Comparison of ENCODE assay signal across 25 cellular contexts in the genomic region with DNA sequence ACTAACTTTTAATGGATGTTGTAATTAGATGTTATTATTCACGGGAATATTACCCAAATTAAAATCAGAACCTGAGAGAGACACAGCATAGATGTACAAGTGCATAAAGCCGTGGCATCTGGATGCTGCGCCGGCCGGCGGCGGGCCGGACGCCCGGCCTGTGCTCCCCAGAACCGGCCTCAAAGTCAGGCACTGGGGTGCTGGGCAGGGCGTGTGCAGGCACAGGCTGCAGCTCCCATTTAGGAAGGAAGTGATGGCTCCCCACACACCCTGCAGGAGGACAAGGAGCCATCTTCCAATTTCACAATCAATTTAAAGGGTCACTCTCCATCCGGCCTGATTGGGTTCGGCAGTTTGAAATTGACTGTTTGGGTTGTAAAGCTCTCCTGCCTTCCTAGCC.
"Had no signal": no experiment of that assay in that cellular context is flagged by ENCODE, and none has a peak within 500 bp of the region (broad histone marks: within the 10 kb centered on the region; RNA-seq: fewer than 3 reads in every experiment).

No MANE protein-coding gene starts in this region.

- H3K4me3 ChIP-seq: neural progenitor cell, ovary, psoas muscle, right lobe of liver, sigmoid colon, stomach, thoracic aorta, thyroid gland, transverse colon, upper lobe of right lung, uterus had no signal

- H3K36me3 ChIP-seq: neural progenitor cell, ovary, right lobe of liver, sigmoid colon, stomach, thoracic aorta, thyroid gland, transverse colon, upper lobe of right lung, uterus had no signal

- H3K27ac ChIP-seq: neural progenitor cell, ovary, parathyroid adenoma, psoas muscle, right lobe of liver, sigmoid colon, stomach, thoracic aorta, thyroid gland, transverse colon, upper lobe of right lung, uterus had no signal

- H3K4me1 ChIP-seq: neural progenitor cell, parathyroid adenoma, psoas muscle, right lobe of liver, sigmoid colon, stomach, thyroid gland, transverse colon, upper lobe of right lung, uterus had no signal

- ATAC-seq: naive thymus-derived CD4-positive, alpha-beta T cell; natural killer cell; psoas muscle; right cardiac atrium; right lobe of liver; stimulated activated memory B cell treated with anti-CD40 and anti-IgM and Interleukin-4, amounts not matched to agents 10 μg/mL and 1 μg/mL and 100 μg/mL, for 72 hours; stimulated activated naive CD8-positive, alpha-beta T cell treated with anti-CD3 and anti-CD28 coated beads, Interleukin-15, Interleukin-2, amounts not matched to agents 100 U/mL and 50 U/mL, for 24 hours; upper lobe of right lung had no signal

- H3K27me3 ChIP-seq: neural progenitor cell, ovary, right lobe of liver, thyroid gland, transverse colon, uterus had no signal

- DNase-seq: naive thymus-derived CD4-positive, alpha-beta T cell; natural killer cell; occipital lobe; ovary; psoas muscle; right cardiac atrium; right lobe of liver; sigmoid colon; small intestine; stimulated activated CD4-positive, alpha-beta T cell treated with anti-CD3 and anti-CD28 coated beads, Interleukin-12 subunit alpha, Interleukin-12 subunit beta, amount 100 ng/mL, for 4 hours; stimulated activated CD4-positive, alpha-beta T cell treated with anti-CD3 and anti-CD28 coated beads, Interleukin-1b, Interleukin-23, amount 100 ng/mL, for 48 hours; stimulated activated CD4-positive, alpha-beta T cell treated with anti-CD3 and anti-CD28 coated beads, Interleukin-4, amount 100 ng/mL, for 1 hour; stimulated activated CD4-positive, alpha-beta T cell treated with anti-CD3 and anti-CD28 coated beads, Interleukin-4, amount 100 ng/mL, for 4 hours; stimulated activated CD8-positive, alpha-beta memory T cell treated with anti-CD3 and anti-CD28 coated beads, Interleukin-4, amount 100 ng/mL, for 48 hours; stimulated activated naive CD4-positive, alpha-beta T cell; stimulated activated naive CD8-positive, alpha-beta T cell treated with anti-CD3 and anti-CD28 coated beads, Interleukin-15, Interleukin-2, amounts not matched to agents 100 U/mL and 50 U/mL, for 24 hours; stomach; thyroid gland; transverse colon; upper lobe of right lung; uterus had no signal

- H3K9me3 ChIP-seq: ovary, right lobe of liver, thoracic aorta, thyroid gland, transverse colon, upper lobe of right lung, uterus had no signal
